ENCODE assay signal across 1 cellular context in the genomic region with DNA sequence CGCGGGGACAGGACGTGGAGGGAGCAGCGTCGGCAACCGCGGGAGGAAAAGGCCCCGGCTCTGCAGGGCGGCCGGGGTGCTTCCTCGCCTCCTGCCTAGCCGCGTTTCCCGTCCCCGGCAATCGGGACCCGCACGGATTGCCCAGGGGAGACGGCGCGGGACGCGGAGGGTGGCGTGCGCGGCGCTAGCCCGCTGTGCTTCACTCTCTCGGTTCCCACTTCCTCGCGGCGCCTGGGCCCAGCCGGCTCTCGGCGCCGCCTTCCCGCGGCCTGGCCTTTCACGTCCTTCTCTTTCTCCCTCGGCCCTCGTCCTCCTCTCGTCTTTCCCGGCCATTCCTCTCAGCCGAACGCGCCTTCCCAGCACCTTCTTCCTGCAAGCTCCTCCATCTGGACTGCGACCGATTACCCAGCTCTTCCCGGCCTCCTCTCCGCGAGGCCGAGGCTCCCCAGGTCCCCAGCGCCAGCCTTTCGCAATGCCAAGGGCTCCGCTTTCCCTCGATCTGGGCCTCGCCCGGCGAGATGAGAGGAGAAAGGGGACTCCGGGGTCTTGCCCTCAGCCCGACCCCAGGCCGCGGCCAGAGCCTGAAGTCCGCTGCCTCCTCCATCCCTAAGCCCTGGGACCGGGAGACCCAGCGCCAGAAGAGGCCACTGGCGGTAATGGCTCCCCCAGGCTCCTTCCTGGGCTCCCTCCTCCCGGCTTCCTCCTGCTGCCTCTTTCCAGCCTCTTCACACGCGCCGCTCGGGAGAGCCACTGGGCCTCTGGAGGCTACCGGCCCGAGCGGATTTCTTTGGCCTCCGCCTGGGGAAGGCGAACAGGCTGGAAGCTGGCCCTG.
TF ChIP-seq lines count a peak whose summit lies in the region.

No MANE protein-coding gene starts in this region.

TF ChIP-seq in HepG2, 621 proteins besides CTCF, POLR2A, EP300 and RAD21 (continued from another document and continues in another):
- TF ChIP-seq, protein P1, sequence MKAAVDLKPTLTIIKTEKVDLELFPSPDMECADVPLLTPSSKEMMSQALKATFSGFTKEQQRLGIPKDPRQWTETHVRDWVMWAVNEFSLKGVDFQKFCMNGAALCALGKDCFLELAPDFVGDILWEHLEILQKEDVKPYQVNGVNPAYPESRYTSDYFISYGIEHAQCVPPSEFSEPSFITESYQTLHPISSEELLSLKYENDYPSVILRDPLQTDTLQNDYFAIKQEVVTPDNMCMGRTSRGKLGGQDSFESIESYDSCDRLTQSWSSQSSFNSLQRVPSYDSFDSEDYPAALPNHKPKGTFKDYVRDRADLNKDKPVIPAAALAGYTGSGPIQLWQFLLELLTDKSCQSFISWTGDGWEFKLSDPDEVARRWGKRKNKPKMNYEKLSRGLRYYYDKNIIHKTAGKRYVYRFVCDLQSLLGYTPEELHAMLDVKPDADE (CRISPR knock-in tag; IDR thresholded peaks at IDR 0.05), result 0 out of 2 replicates have a peak, but pooled peaks have one; percentile 80
- TF ChIP-seq ZNF737 (CRISPR knock-in tag; IDR thresholded peaks at IDR 0.05; ENCODE audit: borderline replicate concordance), result no peak; the same call in 1 of the 2 replicates
- TF ChIP-seq, protein P2, sequence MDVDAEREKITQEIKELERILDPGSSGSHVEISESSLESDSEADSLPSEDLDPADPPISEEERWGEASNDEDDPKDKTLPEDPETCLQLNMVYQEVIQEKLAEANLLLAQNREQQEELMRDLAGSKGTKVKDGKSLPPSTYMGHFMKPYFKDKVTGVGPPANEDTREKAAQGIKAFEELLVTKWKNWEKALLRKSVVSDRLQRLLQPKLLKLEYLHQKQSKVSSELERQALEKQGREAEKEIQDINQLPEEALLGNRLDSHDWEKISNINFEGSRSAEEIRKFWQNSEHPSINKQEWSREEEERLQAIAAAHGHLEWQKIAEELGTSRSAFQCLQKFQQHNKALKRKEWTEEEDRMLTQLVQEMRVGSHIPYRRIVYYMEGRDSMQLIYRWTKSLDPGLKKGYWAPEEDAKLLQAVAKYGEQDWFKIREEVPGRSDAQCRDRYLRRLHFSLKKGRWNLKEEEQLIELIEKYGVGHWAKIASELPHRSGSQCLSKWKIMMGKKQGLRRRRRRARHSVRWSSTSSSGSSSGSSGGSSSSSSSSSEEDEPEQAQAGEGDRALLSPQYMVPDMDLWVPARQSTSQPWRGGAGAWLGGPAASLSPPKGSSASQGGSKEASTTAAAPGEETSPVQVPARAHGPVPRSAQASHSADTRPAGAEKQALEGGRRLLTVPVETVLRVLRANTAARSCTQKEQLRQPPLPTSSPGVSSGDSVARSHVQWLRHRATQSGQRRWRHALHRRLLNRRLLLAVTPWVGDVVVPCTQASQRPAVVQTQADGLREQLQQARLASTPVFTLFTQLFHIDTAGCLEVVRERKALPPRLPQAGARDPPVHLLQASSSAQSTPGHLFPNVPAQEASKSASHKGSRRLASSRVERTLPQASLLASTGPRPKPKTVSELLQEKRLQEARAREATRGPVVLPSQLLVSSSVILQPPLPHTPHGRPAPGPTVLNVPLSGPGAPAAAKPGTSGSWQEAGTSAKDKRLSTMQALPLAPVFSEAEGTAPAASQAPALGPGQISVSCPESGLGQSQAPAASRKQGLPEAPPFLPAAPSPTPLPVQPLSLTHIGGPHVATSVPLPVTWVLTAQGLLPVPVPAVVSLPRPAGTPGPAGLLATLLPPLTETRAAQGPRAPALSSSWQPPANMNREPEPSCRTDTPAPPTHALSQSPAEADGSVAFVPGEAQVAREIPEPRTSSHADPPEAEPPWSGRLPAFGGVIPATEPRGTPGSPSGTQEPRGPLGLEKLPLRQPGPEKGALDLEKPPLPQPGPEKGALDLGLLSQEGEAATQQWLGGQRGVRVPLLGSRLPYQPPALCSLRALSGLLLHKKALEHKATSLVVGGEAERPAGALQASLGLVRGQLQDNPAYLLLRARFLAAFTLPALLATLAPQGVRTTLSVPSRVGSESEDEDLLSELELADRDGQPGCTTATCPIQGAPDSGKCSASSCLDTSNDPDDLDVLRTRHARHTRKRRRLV (CRISPR knock-in tag; IDR thresholded peaks at IDR 0.05), result no peak
- peak; percentile 90; the same call in 1 of the 2 replicates for TF ChIP-seq ZNF224 (CRISPR knock-in tag; IDR thresholded peaks at IDR 0.05)
- TF ChIP-seq MBD4 (IDR thresholded peaks at IDR 0.05; ENCODE audit: borderline replicate concordance, low read length), result no peak
- TF ChIP-seq, protein P3, sequence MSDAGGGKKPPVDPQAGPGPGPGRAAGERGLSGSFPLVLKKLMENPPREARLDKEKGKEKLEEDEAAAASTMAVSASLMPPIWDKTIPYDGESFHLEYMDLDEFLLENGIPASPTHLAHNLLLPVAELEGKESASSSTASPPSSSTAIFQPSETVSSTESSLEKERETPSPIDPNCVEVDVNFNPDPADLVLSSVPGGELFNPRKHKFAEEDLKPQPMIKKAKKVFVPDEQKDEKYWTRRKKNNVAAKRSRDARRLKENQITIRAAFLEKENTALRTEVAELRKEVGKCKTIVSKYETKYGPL (CRISPR knock-in tag; IDR thresholded peaks at IDR 0.05), result peak; percentile 69; the same call in 1 of the 2 replicates
- TF ChIP-seq, protein P4, sequence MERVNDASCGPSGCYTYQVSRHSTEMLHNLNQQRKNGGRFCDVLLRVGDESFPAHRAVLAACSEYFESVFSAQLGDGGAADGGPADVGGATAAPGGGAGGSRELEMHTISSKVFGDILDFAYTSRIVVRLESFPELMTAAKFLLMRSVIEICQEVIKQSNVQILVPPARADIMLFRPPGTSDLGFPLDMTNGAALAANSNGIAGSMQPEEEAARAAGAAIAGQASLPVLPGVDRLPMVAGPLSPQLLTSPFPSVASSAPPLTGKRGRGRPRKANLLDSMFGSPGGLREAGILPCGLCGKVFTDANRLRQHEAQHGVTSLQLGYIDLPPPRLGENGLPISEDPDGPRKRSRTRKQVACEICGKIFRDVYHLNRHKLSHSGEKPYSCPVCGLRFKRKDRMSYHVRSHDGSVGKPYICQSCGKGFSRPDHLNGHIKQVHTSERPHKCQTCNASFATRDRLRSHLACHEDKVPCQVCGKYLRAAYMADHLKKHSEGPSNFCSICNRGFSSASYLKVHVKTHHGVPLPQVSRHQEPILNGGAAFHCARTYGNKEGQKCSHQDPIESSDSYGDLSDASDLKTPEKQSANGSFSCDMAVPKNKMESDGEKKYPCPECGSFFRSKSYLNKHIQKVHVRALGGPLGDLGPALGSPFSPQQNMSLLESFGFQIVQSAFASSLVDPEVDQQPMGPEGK (CRISPR knock-in tag; IDR thresholded peaks at IDR 0.05), result peak; percentile 14
- no peak for TF ChIP-seq ZNF282 (IDR thresholded peaks at IDR 0.05; ENCODE audit: partially characterized antibody)
- TF ChIP-seq, protein P5, sequence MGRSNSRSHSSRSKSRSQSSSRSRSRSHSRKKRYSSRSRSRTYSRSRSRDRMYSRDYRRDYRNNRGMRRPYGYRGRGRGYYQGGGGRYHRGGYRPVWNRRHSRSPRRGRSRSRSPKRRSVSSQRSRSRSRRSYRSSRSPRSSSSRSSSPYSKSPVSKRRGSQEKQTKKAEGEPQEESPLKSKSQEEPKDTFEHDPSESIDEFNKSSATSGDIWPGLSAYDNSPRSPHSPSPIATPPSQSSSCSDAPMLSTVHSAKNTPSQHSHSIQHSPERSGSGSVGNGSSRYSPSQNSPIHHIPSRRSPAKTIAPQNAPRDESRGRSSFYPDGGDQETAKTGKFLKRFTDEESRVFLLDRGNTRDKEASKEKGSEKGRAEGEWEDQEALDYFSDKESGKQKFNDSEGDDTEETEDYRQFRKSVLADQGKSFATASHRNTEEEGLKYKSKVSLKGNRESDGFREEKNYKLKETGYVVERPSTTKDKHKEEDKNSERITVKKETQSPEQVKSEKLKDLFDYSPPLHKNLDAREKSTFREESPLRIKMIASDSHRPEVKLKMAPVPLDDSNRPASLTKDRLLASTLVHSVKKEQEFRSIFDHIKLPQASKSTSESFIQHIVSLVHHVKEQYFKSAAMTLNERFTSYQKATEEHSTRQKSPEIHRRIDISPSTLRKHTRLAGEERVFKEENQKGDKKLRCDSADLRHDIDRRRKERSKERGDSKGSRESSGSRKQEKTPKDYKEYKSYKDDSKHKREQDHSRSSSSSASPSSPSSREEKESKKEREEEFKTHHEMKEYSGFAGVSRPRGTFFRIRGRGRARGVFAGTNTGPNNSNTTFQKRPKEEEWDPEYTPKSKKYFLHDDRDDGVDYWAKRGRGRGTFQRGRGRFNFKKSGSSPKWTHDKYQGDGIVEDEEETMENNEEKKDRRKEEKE (IDR thresholded peaks at IDR 0.05), result no peak
- TF ChIP-seq ZNF768 (CRISPR knock-in tag; IDR thresholded peaks at IDR 0.05), result 0 out of 2 replicates have a peak, but pooled peaks have one; percentile 6
- no peak for TF ChIP-seq SAFB2 (CRISPR knock-in tag; IDR thresholded peaks at IDR 0.05; ENCODE audit: borderline replicate concordance, low read depth)
- TF ChIP-seq ATRX (CRISPR knock-in tag; IDR thresholded peaks at IDR 0.05; ENCODE audit: borderline replicate concordance), result no peak
- TF ChIP-seq SATB2 (CRISPR knock-in tag; IDR thresholded peaks at IDR 0.05), result peak; percentile 94
- no peak for TF ChIP-seq ZNF703 (CRISPR knock-in tag; IDR thresholded peaks at IDR 0.05; ENCODE audit: borderline replicate concordance)
- TF ChIP-seq ZNF367 (CRISPR knock-in tag; IDR thresholded peaks at IDR 0.05; ENCODE audit: borderline replicate concordance), result peak; percentile 95
- TF ChIP-seq, protein P6, sequence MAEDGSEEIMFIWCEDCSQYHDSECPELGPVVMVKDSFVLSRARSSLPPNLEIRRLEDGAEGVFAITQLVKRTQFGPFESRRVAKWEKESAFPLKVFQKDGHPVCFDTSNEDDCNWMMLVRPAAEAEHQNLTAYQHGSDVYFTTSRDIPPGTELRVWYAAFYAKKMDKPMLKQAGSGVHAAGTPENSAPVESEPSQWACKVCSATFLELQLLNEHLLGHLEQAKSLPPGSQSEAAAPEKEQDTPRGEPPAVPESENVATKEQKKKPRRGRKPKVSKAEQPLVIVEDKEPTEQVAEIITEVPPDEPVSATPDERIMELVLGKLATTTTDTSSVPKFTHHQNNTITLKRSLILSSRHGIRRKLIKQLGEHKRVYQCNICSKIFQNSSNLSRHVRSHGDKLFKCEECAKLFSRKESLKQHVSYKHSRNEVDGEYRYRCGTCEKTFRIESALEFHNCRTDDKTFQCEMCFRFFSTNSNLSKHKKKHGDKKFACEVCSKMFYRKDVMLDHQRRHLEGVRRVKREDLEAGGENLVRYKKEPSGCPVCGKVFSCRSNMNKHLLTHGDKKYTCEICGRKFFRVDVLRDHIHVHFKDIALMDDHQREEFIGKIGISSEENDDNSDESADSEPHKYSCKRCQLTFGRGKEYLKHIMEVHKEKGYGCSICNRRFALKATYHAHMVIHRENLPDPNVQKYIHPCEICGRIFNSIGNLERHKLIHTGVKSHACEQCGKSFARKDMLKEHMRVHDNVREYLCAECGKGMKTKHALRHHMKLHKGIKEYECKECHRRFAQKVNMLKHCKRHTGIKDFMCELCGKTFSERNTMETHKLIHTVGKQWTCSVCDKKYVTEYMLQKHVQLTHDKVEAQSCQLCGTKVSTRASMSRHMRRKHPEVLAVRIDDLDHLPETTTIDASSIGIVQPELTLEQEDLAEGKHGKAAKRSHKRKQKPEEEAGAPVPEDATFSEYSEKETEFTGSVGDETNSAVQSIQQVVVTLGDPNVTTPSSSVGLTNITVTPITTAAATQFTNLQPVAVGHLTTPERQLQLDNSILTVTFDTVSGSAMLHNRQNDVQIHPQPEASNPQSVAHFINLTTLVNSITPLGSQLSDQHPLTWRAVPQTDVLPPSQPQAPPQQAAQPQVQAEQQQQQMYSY (CRISPR knock-in tag; IDR thresholded peaks at IDR 0.05), result peak; percentile 66
- TF ChIP-seq ZNF501 (CRISPR knock-in tag; IDR thresholded peaks at IDR 0.05), result peak; percentile 47; the same call in 1 of the 2 replicates
- TF ChIP-seq SP5 (CRISPR knock-in tag; IDR thresholded peaks at IDR 0.05; ENCODE audit: borderline replicate concordance, low read depth), result no peak
- no peak for TF ChIP-seq ZKSCAN5 (CRISPR knock-in tag; IDR thresholded peaks at IDR 0.05)
- TF ChIP-seq ADNP (CRISPR knock-in tag; IDR thresholded peaks at IDR 0.05), result no peak
- no peak for TF ChIP-seq PRPF4 (IDR thresholded peaks at IDR 0.05; ENCODE audit: low read depth, low read length, poor library complexity, severe bottlenecking)
- no peak for TF ChIP-seq ZC3H4 (CRISPR knock-in tag; IDR thresholded peaks at IDR 0.05; ENCODE audit: borderline replicate concordance)
- TF ChIP-seq MBNL3 (CRISPR knock-in tag; conservative IDR thresholded peaks at IDR 0.05), result no peak
- TF ChIP-seq HHEX (CRISPR knock-in tag; IDR thresholded peaks at IDR 0.05), result no peak
- TF ChIP-seq PRMT3 (CRISPR knock-in tag; IDR thresholded peaks at IDR 0.05; ENCODE audit: borderline replicate concordance, low read depth), result peak; percentile 93; the same call in 1 of the 2 replicates
- TF ChIP-seq ATF7 (IDR thresholded peaks at IDR 0.05), result no peak
- TF ChIP-seq ATF7 (CRISPR knock-in tag; IDR thresholded peaks at IDR 0.05), result no peak
- TF ChIP-seq ARNT2 (CRISPR knock-in tag; IDR thresholded peaks at IDR 0.05; ENCODE audit: low read depth), result peak; percentile 82; the same call in 1 of the 2 replicates
- TF ChIP-seq, protein P7, sequence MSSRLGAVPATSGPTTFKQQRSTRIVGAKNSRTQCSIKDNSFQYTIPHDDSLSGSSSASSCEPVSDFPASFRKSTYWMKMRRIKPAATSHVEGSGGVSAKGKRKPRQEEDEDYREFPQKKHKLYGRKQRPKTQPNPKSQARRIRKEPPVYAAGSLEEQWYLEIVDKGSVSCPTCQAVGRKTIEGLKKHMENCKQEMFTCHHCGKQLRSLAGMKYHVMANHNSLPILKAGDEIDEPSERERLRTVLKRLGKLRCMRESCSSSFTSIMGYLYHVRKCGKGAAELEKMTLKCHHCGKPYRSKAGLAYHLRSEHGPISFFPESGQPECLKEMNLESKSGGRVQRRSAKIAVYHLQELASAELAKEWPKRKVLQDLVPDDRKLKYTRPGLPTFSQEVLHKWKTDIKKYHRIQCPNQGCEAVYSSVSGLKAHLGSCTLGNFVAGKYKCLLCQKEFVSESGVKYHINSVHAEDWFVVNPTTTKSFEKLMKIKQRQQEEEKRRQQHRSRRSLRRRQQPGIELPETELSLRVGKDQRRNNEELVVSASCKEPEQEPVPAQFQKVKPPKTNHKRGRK (CRISPR knock-in tag; IDR thresholded peaks at IDR 0.05), result 0 out of 2 replicates have a peak, but pooled peaks have one; percentile 64
- peak; percentile 16; the same call in 1 of the 2 replicates for TF ChIP-seq ISL2 (CRISPR knock-in tag; IDR thresholded peaks at IDR 0.05)
- TF ChIP-seq CHCHD3 (CRISPR knock-in tag; IDR thresholded peaks at IDR 0.05), result 0 out of 2 replicates have a peak, but pooled peaks have one; percentile 82
- no peak for TF ChIP-seq GABPA (IDR thresholded peaks at IDR 0.05; ENCODE audit: low read depth, low read length)
- no peak for TF ChIP-seq GABPA (CRISPR knock-in tag; IDR thresholded peaks at IDR 0.05; ENCODE audit: low read depth)
- no peak for TF ChIP-seq FOXK1 (CRISPR knock-in tag; IDR thresholded peaks at IDR 0.05; ENCODE audit: borderline replicate concordance, low read depth)
- TF ChIP-seq, protein P8, sequence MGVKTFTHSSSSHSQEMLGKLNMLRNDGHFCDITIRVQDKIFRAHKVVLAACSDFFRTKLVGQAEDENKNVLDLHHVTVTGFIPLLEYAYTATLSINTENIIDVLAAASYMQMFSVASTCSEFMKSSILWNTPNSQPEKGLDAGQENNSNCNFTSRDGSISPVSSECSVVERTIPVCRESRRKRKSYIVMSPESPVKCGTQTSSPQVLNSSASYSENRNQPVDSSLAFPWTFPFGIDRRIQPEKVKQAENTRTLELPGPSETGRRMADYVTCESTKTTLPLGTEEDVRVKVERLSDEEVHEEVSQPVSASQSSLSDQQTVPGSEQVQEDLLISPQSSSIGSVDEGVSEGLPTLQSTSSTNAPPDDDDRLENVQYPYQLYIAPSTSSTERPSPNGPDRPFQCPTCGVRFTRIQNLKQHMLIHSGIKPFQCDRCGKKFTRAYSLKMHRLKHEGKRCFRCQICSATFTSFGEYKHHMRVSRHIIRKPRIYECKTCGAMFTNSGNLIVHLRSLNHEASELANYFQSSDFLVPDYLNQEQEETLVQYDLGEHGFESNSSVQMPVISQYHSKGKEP (CRISPR knock-in tag; IDR thresholded peaks at IDR 0.05), result no peak
- no peak for TF ChIP-seq RFX5 (IDR thresholded peaks at IDR 0.05; ENCODE audit: low read depth, low read length)
- TF ChIP-seq NR2C2 (CRISPR knock-in tag; IDR thresholded peaks at IDR 0.05; ENCODE audit: borderline replicate concordance), result no peak
- TF ChIP-seq MAFF (IDR thresholded peaks at IDR 0.05; ENCODE audit: low read depth, low read length), result no peak
